In genomic region chr5:169606279-169606678, GRCh38 we compare ENCODE assay signal across 20 cellular contexts. TPM values are rescaled to one million over a fixed set of nuclear protein-coding genes. Genes with fewer than 3 reads are reported as not detected.
DNase-seq lines count a peak whose midpoint lies in the region; ATAC-seq, FAIRE-seq and TF ChIP-seq lines count a peak whose summit lies in the region.
"Had no signal": no experiment of that assay in that cellular context is flagged by ENCODE, and none has a peak within 500 bp of the region (broad histone marks: within the 10 kb centered on the region; RNA-seq: fewer than 3 reads in every experiment).

No MANE protein-coding gene starts in this region.

- CTCF ChIA-PET in GM12878 (lab: Yijun Ruan, JAX) = interaction anchor here (0.6 to 1.6 kb wide), 2 partner anchors 9 kb away, joined by 3 to 4 read pairs; no protein-coding TSS in a partner anchor

- no peak overlapping the region for H3K4me3 Mint-ChIP-seq in stimulated activated naive CD8-positive, alpha-beta T cell treated with anti-CD3 and anti-CD28 coated beads, Interleukin-15, Interleukin-2, amounts not matched to agents 100 ng/mL and 50 ng/mL, for 24 hours
- no peak overlapping the region for H3K4me3 Mint-ChIP-seq in stimulated activated naive CD8-positive, alpha-beta T cell treated with anti-CD3 and anti-CD28 coated beads, Interleukin-15, amount 100 ng/mL, for 72 hours
- H3K4me3 Mint-ChIP-seq: CD4-positive, CD25-positive, alpha-beta regulatory T cell had no signal

- H3K27me3 Mint-ChIP-seq in stimulated activated naive CD8-positive, alpha-beta T cell treated with anti-CD3 and anti-CD28 coated beads, Interleukin-15, Interleukin-2, amounts not matched to agents 100 ng/mL and 50 ng/mL, for 24 hours = peaks cover 14% of the 10 kb centered on the region
- no peaks in the 10 kb centered on the region for H3K27me3 Mint-ChIP-seq in stimulated activated naive CD8-positive, alpha-beta T cell treated with anti-CD3 and anti-CD28 coated beads, Interleukin-15, amount 100 ng/mL, for 72 hours

- no peak for TF ChIP-seq EP300 in GM12878 (IDR thresholded peaks at IDR 0.05; ENCODE audit: borderline replicate concordance in 1 of 2, control insufficient read depth in 1 of 2, low read depth in 2 of 2, low read length in 2 of 2)

- no peak for ATAC-seq in stimulated activated naive CD8-positive, alpha-beta T cell treated with anti-CD3 and anti-CD28 coated beads, Interleukin-15, amount 100 ng/mL, for 72 hours
- ATAC-seq in HG02623 (IDR thresholded peaks at IDR 0.05; ENCODE audit: unreplicated experiment) = peak; percentile 45
- ATAC-seq in GM12878 = peak; percentile 37; the same call in 2 of the 3 replicates
- no peak for ATAC-seq in HG03432 (IDR thresholded peaks at IDR 0.05; ENCODE audit: unreplicated experiment)
- ATAC-seq: HCT116 had no signal

- H3K27me3 ChIP-seq in GM12878 (replicated peaks in 1 of 2; ENCODE audit: control insufficient read depth in 2 of 2, insufficient read depth in 2 of 2, low read length in 1 of 2) = no peaks in the 10 kb centered on the region
- H3K27me3 ChIP-seq: BLaER1 had no signal

- no peak for FAIRE-seq in GM12878 (lab: Jason Lieb, UNC)
- no peak for FAIRE-seq in D721Med (lab: Jason Lieb, UNC)
- FAIRE-seq: G401.6 had no signal

- no peaks in the 10 kb centered on the region; the same call in 2 of the 3 replicates for H3K9me3 ChIP-seq in GM12878 (replicated peaks; ENCODE audit: control insufficient read depth, insufficient read depth, low read length)

- POLR2A ChIA-PET in GM12878 (lab: Charles Lee) = interaction anchor here (1.1 to 1.6 kb wide), 2 partner anchors 49 to 64 kb away, joined by 5 to 7 read pairs; no protein-coding TSS in a partner anchor

- no peak for DNase-seq in stimulated activated naive CD8-positive, alpha-beta T cell treated with anti-CD3 and anti-CD28 coated beads, Interleukin-15, amount 100 ng/mL, for 72 hours
- no peak for DNase-seq in GM12878 (ENCODE audit: low read depth, low spot score)
- DNase-seq in NCI-H226 = no peak
- DNase-seq in D721Med (ENCODE audit: insufficient read length, low spot score) = no peak
- no peak for DNase-seq in HT-29 (ENCODE audit: low spot score)
- DNase-seq: AML-193; CD4-positive, CD25-positive, alpha-beta regulatory T cell; DMS79 treated with DMSO at 0.1 percent for 48 hours; EL; GM23248; IMR-90; Kasumi-1; KBM-7 had no signal

- no peak overlapping the region for H2AFZ ChIP-seq in GM12878 (ENCODE audit: control insufficient read depth, low read depth, low read length)
- H2AFZ ChIP-seq: GM23248 had no signal

- in situ Hi-C loops in GM12878 (cut with MboI) = no loop called here

- H3K27ac Mint-ChIP-seq in stimulated activated naive CD8-positive, alpha-beta T cell treated with anti-CD3 and anti-CD28 coated beads, Interleukin-15, Interleukin-2, amounts not matched to agents 100 ng/mL and 50 ng/mL, for 24 hours = peak overlapping the region; percentile 34
- no peak overlapping the region for H3K27ac Mint-ChIP-seq in stimulated activated naive CD8-positive, alpha-beta T cell treated with anti-CD3 and anti-CD28 coated beads, Interleukin-15, amount 100 ng/mL, for 72 hours
- H3K27ac Mint-ChIP-seq: CD4-positive, CD25-positive, alpha-beta regulatory T cell had no signal

- RAD21 ChIA-PET in GM12878 (lab: Charles Lee; ENCODE audit: unreplicated experiment) = interaction anchor here (0.7 to 1.8 kb wide), 11 partner anchors 11 to 95 kb away, joined by 3 to 13 read pairs (median 3); partner anchors contain the start of genes DOCK2 and SPDL1

- H3K27ac ChIP-seq in GM12878 (ENCODE audit: control insufficient read depth, insufficient read depth) = no peak overlapping the region
- H3K27ac ChIP-seq: 22Rv1, BLaER1, GM23248 had no signal

- peaks cover 0 to 1% of the 10 kb centered on the region in 2 experiments; a peak in 1 of 4 replicates for H3K36me3 ChIP-seq in GM12878 (ENCODE audit: control insufficient read depth in 2 of 2, insufficient read depth in 2 of 2, low read length in 1 of 2)

- peaks cover 6% of the 10 kb centered on the region for H3K4me1 ChIP-seq in GM12878 (ENCODE audit: control insufficient read depth, insufficient read depth, low read length)
- H3K4me1 ChIP-seq: BLaER1 had no signal

- intact Hi-C loops in GM12878 (cut with micrococcal nuclease; ENCODE audit: unreplicated experiment) = loop anchor here (5.0 kb wide), 1 partner anchor 66 kb away; no protein-coding TSS in a partner anchor

- H3K4me2 ChIP-seq in GM12878 (ENCODE audit: control insufficient read depth, insufficient read depth) = peak overlapping the region; percentile 17; the same call in 1 of the 2 replicates
- H3K4me2 ChIP-seq: BLaER1 had no signal

- H3K9me3 Mint-ChIP-seq in stimulated activated naive CD8-positive, alpha-beta T cell treated with anti-CD3 and anti-CD28 coated beads, Interleukin-15, Interleukin-2, amounts not matched to agents 100 ng/mL and 50 ng/mL, for 24 hours = peaks cover 5% of the 10 kb centered on the region
- H3K9me3 Mint-ChIP-seq in stimulated activated naive CD8-positive, alpha-beta T cell treated with anti-CD3 and anti-CD28 coated beads, Interleukin-15, amount 100 ng/mL, for 72 hours = peaks cover 0 to 8% of the 10 kb centered on the region in 2 donors

- H3K4me3 ChIP-seq in GM12878 = 0 out of 2 replicates have a peak overlapping the region, but pooled peaks have one; percentile 10
- H3K4me3 ChIP-seq: BLaER1, GM23248 had no signal

- BruUV-seq in GM12878 (replicated peaks; lab: Mats Ljungman, UMichigan) = no TSS peak

- TF ChIP-seq CTCF in GM12878 (IDR thresholded peaks at IDR 0.05 in 2 of 3, conservative IDR thresholded peaks at IDR 0.05 in 1 of 3; ENCODE audit: control insufficient read depth in 2 of 3, extremely low read depth in 1 of 3, insufficient read depth in 1 of 3, low read depth in 3 of 3, low read length in 3 of 3) (no peak), D721Med (IDR thresholded peaks at IDR 0.05; ENCODE audit: insufficient read depth, missing control alignments) (no peak)

- 9% methylated on average over 3 of the region's 3 CpGs for WGBS in GM12878 (ENCODE audit: insufficient coverage, insufficient replicate concordance, low lambda C conversion rate, missing lambda C conversion rate)

- peaks cover 46% of the 10 kb centered on the region for H3K36me3 Mint-ChIP-seq in stimulated activated naive CD8-positive, alpha-beta T cell treated with anti-CD3 and anti-CD28 coated beads, Interleukin-15, Interleukin-2, amounts not matched to agents 100 ng/mL and 50 ng/mL, for 24 hours (ENCODE audit: low read depth)

- TF ChIP-seq RAD21 in GM12878 (IDR thresholded peaks at IDR 0.05; ENCODE audit: insufficient read depth, low read depth, low read length) = no peak

- no peak overlapping the region for H3K9ac ChIP-seq in GM12878 (ENCODE audit: control insufficient read depth, insufficient read depth, low read length)
- H3K9ac ChIP-seq: BLaER1, GM23248 had no signal

- H4K20me1 ChIP-seq in GM12878 (ENCODE audit: control insufficient read depth, insufficient read depth) = no peaks in the 10 kb centered on the region
- H4K20me1 ChIP-seq: BLaER1 had no signal

- H3K4me1 Mint-ChIP-seq in stimulated activated naive CD8-positive, alpha-beta T cell treated with anti-CD3 and anti-CD28 coated beads, Interleukin-15, Interleukin-2, amounts not matched to agents 100 ng/mL and 50 ng/mL, for 24 hours (ENCODE audit: low read depth) = no peaks in the 10 kb centered on the region
- H3K4me1 Mint-ChIP-seq in stimulated activated naive CD8-positive, alpha-beta T cell treated with anti-CD3 and anti-CD28 coated beads, Interleukin-15, amount 100 ng/mL, for 72 hours = no peaks in the 10 kb centered on the region
- H3K4me1 Mint-ChIP-seq: CD4-positive, CD25-positive, alpha-beta regulatory T cell had no signal

- no peak for TF ChIP-seq POLR2A in GM12878 (IDR thresholded peaks at IDR 0.05; ENCODE audit: low read depth, low read length)

- H3K79me2 ChIP-seq in GM12878 (ENCODE audit: control insufficient read depth, insufficient read depth, low read length) = no peaks in the 10 kb centered on the region

- SMC1A ChIA-PET in GM12878 (lab: Charles Lee; ENCODE audit: uncharacterized antibody, unreplicated experiment) = interaction anchor here (0.7 to 3.0 kb wide), 12 partner anchors 8 to 64 kb away, joined by 3 to 18 read pairs (median 4); partner anchors contain the start of genes DOCK2 and SPDL1

RNA-seq across cellular contexts. Expression of gene SPDL1, which starts 22.7 kb away (rescaled TPM):
- total RNA-seq in GM12878 (2013; cell fraction: nucleolus; rRNA removed) = 33.6 and 40.2 TPM in 2 replicates
- 34.2 and 38.9 TPM in 2 replicates for total RNA-seq in GM12878 (2014; rRNA removed)
- total RNA-seq in GM12878 (2014; rRNA removed; fragmentation: Illumina TruSeq; extraction: Trizol) = 49.1 and 51.5 TPM in 2 replicates
- total RNA-seq in GM12878 (2021) = 34.5 and 39.2 TPM in 2 replicates
- polyA plus RNA-seq in GM12878 (2011; ENCODE audit: low read depth) = 9.1 TPM
- 39.7 and 70.1 TPM in 2 replicates for polyA plus RNA-seq in GM12878 (2011; rRNA removed)
- polyA plus RNA-seq in GM12878 (2011; cell fraction: cytosol; rRNA removed) = 12.9 and 14.3 TPM in 2 replicates
- 41.2 and 50.0 TPM in 2 replicates for polyA plus RNA-seq in GM12878 (2011; cell fraction: nucleus; rRNA removed)
- polyA plus RNA-seq in GM12878 (2012) = 17.6 and 18.1 TPM in 2 replicates
- polyA plus RNA-seq in GM12878 (2014; fragmentation: Illumina TruSeq; extraction: Trizol) = 67.6 TPM in 2 replicates
- polyA plus RNA-seq in GM12878 (2014; fragmentation: Nextera tagmentation; extraction: Ambion mirVana) = 10 to 100 TPM; 36.6 to 40.4 TPM
- 39.2 and 53.0 TPM in 2 replicates for polyA plus RNA-seq in GM12878 (2014; rRNA removed)
- 10 to 100 TPM; 60.6 to 69.9 TPM for polyA plus RNA-seq in GM12878 (2016; fragmentation: Nextera tagmentation; extraction: Ambion mirVana)
- 18.7 and 25.0 TPM in 2 replicates for polyA minus RNA-seq in GM12878 (2011; rRNA and poly(A)+ RNA removed)
- polyA minus RNA-seq in GM12878 (2011; cell fraction: cytosol; rRNA and poly(A)+ RNA removed) = 11.9 and 12.7 TPM in 2 replicates
- polyA minus RNA-seq in GM12878 (2011; cell fraction: nucleus; rRNA and poly(A)+ RNA removed) = 28.4 and 37.2 TPM in 2 replicates
- 11.5 and 13.1 TPM in 2 replicates for total RNA-seq in HT-29 (2014; rRNA removed; shearing (Covaris generic))

RNA-seq across cellular contexts. Expression of gene DOCK2, which starts 30.8 kb away (rescaled TPM):
- 746 and 764 TPM in 2 replicates for total RNA-seq in GM12878 (2013; cell fraction: nucleolus; rRNA removed)
- 172 and 178 TPM in 2 replicates for total RNA-seq in GM12878 (2014; rRNA removed)
- total RNA-seq in GM12878 (2014; rRNA removed; fragmentation: Illumina TruSeq; extraction: Trizol) = 125 and 126 TPM in 2 replicates
- 179 and 192 TPM in 2 replicates for total RNA-seq in GM12878 (2021)
- 75.8 TPM for polyA plus RNA-seq in GM12878 (2011; ENCODE audit: low read depth)
- polyA plus RNA-seq in GM12878 (2011; rRNA removed) = 130 and 171 TPM in 2 replicates
- polyA plus RNA-seq in GM12878 (2011; cell fraction: cytosol; rRNA removed) = 148 and 150 TPM in 2 replicates
- polyA plus RNA-seq in GM12878 (2011; cell fraction: nucleus; rRNA removed) = 183 and 219 TPM in 2 replicates
- polyA plus RNA-seq in GM12878 (2012) = 87.1 and 104 TPM in 2 replicates
- 123 and 129 TPM in 2 replicates for polyA plus RNA-seq in GM12878 (2014; fragmentation: Illumina TruSeq; extraction: Trizol)
- 10 to 100 TPM; 34.2 to 41.6 TPM for polyA plus RNA-seq in GM12878 (2014; fragmentation: Nextera tagmentation; extraction: Ambion mirVana)
- 95.5 and 104 TPM in 2 replicates for polyA plus RNA-seq in GM12878 (2014; rRNA removed)
- 100 to 1,000 TPM; 109 to 114 TPM for polyA plus RNA-seq in GM12878 (2016; fragmentation: Nextera tagmentation; extraction: Ambion mirVana)
- 381 and 449 TPM in 2 replicates for polyA minus RNA-seq in GM12878 (2011; rRNA and poly(A)+ RNA removed)
- polyA minus RNA-seq in GM12878 (2011; cell fraction: cytosol; rRNA and poly(A)+ RNA removed) = 66.6 and 92.6 TPM in 2 replicates
- polyA minus RNA-seq in GM12878 (2011; cell fraction: nucleus; rRNA and poly(A)+ RNA removed) = 411 and 600 TPM in 2 replicates
- total RNA-seq in HT-29 (2014; rRNA removed; shearing (Covaris generic)) = not detected in 2 replicates

Comparison
In these comparisons a context has a peak if more than half of its experiments do, and no peak if none do; other contexts are left out.
1. ATAC-seq: peak in HG02623 (single experiment) and GM12878 (single experiment); none in stimulated activated naive CD8-positive, alpha-beta T cell treated with anti-CD3 and anti-CD28 coated beads, Interleukin-15, amount 100 ng/mL, for 72 hours (single experiment) and HG03432 (single experiment).
2. RNA of gene DOCK2, which starts 30.8 kb away (total RNA-seq): 125 to 764 TPM in GM12878; not detected in HT-29; every median in the first group is over 100 times any median in the second.